ENCODE assay signal across 13 cellular contexts in genomic region chr10:90635111-90635798, GRCh38.
DNase-seq lines count a peak whose midpoint lies in the region; ATAC-seq and TF ChIP-seq lines count a peak whose summit lies in the region.
"Had no signal": no experiment of that assay in that cellular context is flagged by ENCODE, and none has a peak within 500 bp of the region (broad histone marks: within the 10 kb centered on the region; RNA-seq: fewer than 3 reads in every experiment).

No MANE protein-coding gene starts in this region.

- H3F3A ChIP-seq in PC-3 (ENCODE audit: low read length, unreplicated experiment) = no peaks in the 10 kb centered on the region

- no peak overlapping the region for H3K27ac Mint-ChIP-seq in CD4-positive, alpha-beta T cell
- H3K27ac Mint-ChIP-seq: CD8-positive, alpha-beta T cell; T-helper 17 cell had no signal

- no peaks in the 10 kb centered on the region for H3K9me3 Mint-ChIP-seq in CD4-positive, alpha-beta T cell
- H3K9me3 Mint-ChIP-seq: CD8-positive, alpha-beta T cell had no signal

- no peak overlapping the region for H3K27ac ChIP-seq in CD4-positive, alpha-beta T cell (ENCODE audit: low read depth, low read length)
- no peak overlapping the region for H3K27ac ChIP-seq in PC-3 (ENCODE audit: low read length)

- no peaks in the 10 kb centered on the region for H3K9me2 ChIP-seq in PC-3 (replicated peaks; ENCODE audit: low read length)

- no peak overlapping the region for H3K9ac ChIP-seq in PC-3 (ENCODE audit: low read length)

- no peaks in the 10 kb centered on the region for H3K27me3 ChIP-seq in CD4-positive, alpha-beta T cell (ENCODE audit: control insufficient read depth, insufficient read depth, low read length)
- no peaks in the 10 kb centered on the region for H3K27me3 ChIP-seq in PC-3 (ENCODE audit: low read length)
- H3K27me3 ChIP-seq: BE2C had no signal

- POLR2A ChIA-PET in CD4-positive, alpha-beta T cell (lab: Charles Lee) = no interaction called here
- POLR2A ChIA-PET in PC-3 (lab: Charles Lee; ENCODE audit: unreplicated experiment) = no interaction called here

- H3K9me3 ChIP-seq in CD4-positive, alpha-beta T cell (ENCODE audit: control insufficient read depth, low read length) = no peaks in the 10 kb centered on the region
- no peaks in the 10 kb centered on the region for H3K9me3 ChIP-seq in PC-3 (ENCODE audit: low read length)
- H3K9me3 ChIP-seq: BE2C had no signal

- intact Hi-C loops in CD4-positive, alpha-beta T cell (cut with DNase I, micrococcal nuclease) = no loop called here
- intact Hi-C loops in PC-3 (cut with micrococcal nuclease) = no loop called here

- H3K27me3 Mint-ChIP-seq in CD4-positive, alpha-beta T cell = no peaks in the 10 kb centered on the region
- H3K27me3 Mint-ChIP-seq: T-helper 17 cell had no signal

- no peaks in the 10 kb centered on the region for H3K4me1 ChIP-seq in PC-3 (ENCODE audit: insufficient read depth, low read length)
- H3K4me1 ChIP-seq: BE2C had no signal

- BruUV-seq in PC-3 (replicated peaks; lab: Mats Ljungman, UMichigan) = no TSS peak

- no peak overlapping the region for H3K4me3 ChIP-seq in PC-3 (ENCODE audit: low read length)

- H3K36me3 ChIP-seq in PC-3 (ENCODE audit: low read depth, low read length) = no peaks in the 10 kb centered on the region
- H3K36me3 ChIP-seq: BE2C had no signal

- no peak for TF ChIP-seq CTCF in CD4-positive, alpha-beta T cell (IDR thresholded peaks at IDR 0.05)
- TF ChIP-seq CTCF in PC-3 (conservative IDR thresholded peaks at IDR 0.05; ENCODE audit: low read depth, low read length) = no peak

- CTCF ChIA-PET in CD4-positive, alpha-beta T cell (lab: Charles Lee) = no interaction called here
- CTCF ChIA-PET in PC-3 (lab: Charles Lee) = interaction anchor here (0.6 kb wide), 1 partner anchor 236 kb away, joined by 3 read pairs; the partner anchor contains the start of gene RPP30

- peak; percentile 5 for DNase-seq in COR-L47 (lab: John Stamatoyannopoulos, UW)
- DNase-seq in DMS53 (lab: John Stamatoyannopoulos, UW) = peak; percentile 50
- DNase-seq in NCI-H345 treated with DMSO at 0.1 percent for 48 hours (lab: John Stamatoyannopoulos, UW; ENCODE audit: unreplicated experiment) = peak; percentile 32
- peak; percentile 70 for DNase-seq in myocyte (ENCODE audit: low read depth)
- no peak for DNase-seq in NOMO-1 treated with DMSO at 0.1 percent for 48 hours (lab: John Stamatoyannopoulos, UW; ENCODE audit: unreplicated experiment)
- DNase-seq in CD4-positive, alpha-beta T cell = no peak
- no peak for DNase-seq in PC-3
- DNase-seq: BE2C; CD8-positive, alpha-beta T cell; NCI-H187 treated with DMSO at 0.1 percent for 48 hours; NCI-H774; SIG-M5; T-helper 17 cell had no signal

- H2AFZ ChIP-seq in PC-3 (ENCODE audit: low read length) = no peak overlapping the region

- no peaks in the 10 kb centered on the region for H3K79me2 ChIP-seq in PC-3 (ENCODE audit: low read length)

- ATAC-seq in CD4-positive, alpha-beta T cell (ENCODE audit: poor library complexity) = no peak
- ATAC-seq in PC-3 = no peak
- ATAC-seq: CD8-positive, alpha-beta T cell; T-helper 17 cell had no signal

- no peak overlapping the region for H3K4me3 Mint-ChIP-seq in CD4-positive, alpha-beta T cell
- H3K4me3 Mint-ChIP-seq: CD8-positive, alpha-beta T cell; T-helper 17 cell had no signal

- H3K4me2 ChIP-seq in PC-3 (ENCODE audit: low read length) = no peak overlapping the region

- H3K4me1 Mint-ChIP-seq in CD4-positive, alpha-beta T cell (ENCODE audit: low read depth) = no peaks in the 10 kb centered on the region
- H3K4me1 Mint-ChIP-seq: T-helper 17 cell had no signal

- no peaks in the 10 kb centered on the region for H4K20me1 ChIP-seq in PC-3 (ENCODE audit: low read length)

- H3K36me3 Mint-ChIP-seq in CD4-positive, alpha-beta T cell (ENCODE audit: low read depth) = no peaks in the 10 kb centered on the region
- H3K36me3 Mint-ChIP-seq: CD8-positive, alpha-beta T cell had no signal

Comparison
In these comparisons a context has a peak if more than half of its experiments do, and no peak if none do; other contexts are left out.
1. DNase-seq: peak in COR-L47 (single experiment), DMS53 (single experiment), NCI-H345 treated with DMSO at 0.1 percent for 48 hours (single experiment) and myocyte (single experiment); none in NOMO-1 treated with DMSO at 0.1 percent for 48 hours (single experiment), CD4-positive, alpha-beta T cell (0 of 10) and PC-3 (single experiment).